In genomic region chr11:73311394-73311869, GRCh38 we compare ENCODE assay signal across 1 cellular context.
TF ChIP-seq lines count a peak whose summit lies in the region.

No MANE protein-coding gene starts in this region.

TF ChIP-seq in HepG2, 621 proteins besides CTCF, POLR2A, EP300 and RAD21:
- TF ChIP-seq ZC3H13 (CRISPR knock-in tag; IDR thresholded peaks at IDR 0.05): peak; percentile 89
- no peak for TF ChIP-seq ZNF121 (CRISPR knock-in tag; IDR thresholded peaks at IDR 0.05)
- TF ChIP-seq ZNF687 (CRISPR knock-in tag; IDR thresholded peaks at IDR 0.05): 0 out of 2 replicates have a peak, but pooled peaks have one; percentile 37
- no peak for TF ChIP-seq SUZ12 (IDR thresholded peaks at IDR 0.05; ENCODE audit: low read depth, low read length)
- no peak for TF ChIP-seq CCDC6 (CRISPR knock-in tag; IDR thresholded peaks at IDR 0.05)
- TF ChIP-seq HNRNPL (IDR thresholded peaks at IDR 0.05; ENCODE audit: low read depth, low read length): peak; percentile 80; the same call in 1 of the 2 replicates
- no peak for TF ChIP-seq PRDM10 (CRISPR knock-in tag; IDR thresholded peaks at IDR 0.05; ENCODE audit: low read depth)
- no peak for TF ChIP-seq ZNF616 (CRISPR knock-in tag; IDR thresholded peaks at IDR 0.05; ENCODE audit: low read depth)
- TF ChIP-seq ZBTB49 (CRISPR knock-in tag; IDR thresholded peaks at IDR 0.05; ENCODE audit: borderline replicate concordance): no peak
- no peak for TF ChIP-seq LBX2 (CRISPR knock-in tag; IDR thresholded peaks at IDR 0.05; ENCODE audit: borderline replicate concordance)
- no peak for TF ChIP-seq ZNF644 (CRISPR knock-in tag; IDR thresholded peaks at IDR 0.05; ENCODE audit: low read depth)
- TF ChIP-seq ETV6 (CRISPR knock-in tag; conservative IDR thresholded peaks at IDR 0.05): no peak
- no peak for TF ChIP-seq NAIF1 (CRISPR knock-in tag; IDR thresholded peaks at IDR 0.05; ENCODE audit: borderline replicate concordance)
- TF ChIP-seq RBFOX2 (IDR thresholded peaks at IDR 0.05; ENCODE audit: low read depth, low read length): peak; percentile 58; the same call in 1 of the 2 replicates
- no peak for TF ChIP-seq ZNF782 (CRISPR knock-in tag; IDR thresholded peaks at IDR 0.05; ENCODE audit: borderline replicate concordance)
- TF ChIP-seq SIN3A (IDR thresholded peaks at IDR 0.05; ENCODE audit: borderline replicate concordance, low read depth, low read length): no peak
